In the genomic region with DNA sequence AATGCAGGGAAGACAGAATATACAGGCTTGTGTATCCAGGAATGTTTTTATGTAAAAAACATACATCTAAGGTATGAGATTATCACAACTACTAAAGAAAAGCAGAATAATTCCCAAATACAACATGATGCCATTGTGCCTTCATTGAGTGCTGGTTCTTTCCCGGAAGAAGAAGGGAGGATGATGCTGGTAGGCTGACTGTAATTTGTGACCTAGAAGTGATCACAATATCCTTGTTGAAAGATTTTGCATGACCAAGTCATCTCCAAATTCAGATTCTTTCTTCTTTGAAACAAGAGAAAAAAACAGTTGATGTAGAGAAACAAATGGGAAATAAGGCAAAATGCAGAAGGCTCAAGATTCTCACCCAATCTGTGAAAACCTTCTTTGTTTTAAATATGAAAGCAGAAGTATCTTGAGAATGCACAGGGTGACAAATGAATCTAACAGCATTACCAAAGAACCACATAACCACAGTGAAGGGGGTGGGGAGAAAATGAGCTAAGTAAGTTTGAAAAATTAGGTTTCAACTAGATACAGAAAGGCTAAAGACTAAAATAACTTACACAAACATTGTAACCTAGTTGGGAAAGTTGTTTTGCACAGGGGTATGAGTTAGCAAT, we compare ENCODE assay signal across 8 cellular contexts. TPM values are rescaled to one million over a fixed set of nuclear protein-coding genes. Genes with fewer than 3 reads are reported as not detected.
DNase-seq lines count a peak whose midpoint lies in the region; ATAC-seq, FAIRE-seq and TF ChIP-seq lines count a peak whose summit lies in the region.

No MANE protein-coding gene starts in this region.

- H2BK20ac ChIP-seq in H1 (ENCODE audit: low read length): no peak overlapping the region

- H3K4me1 ChIP-seq in H1 (replicated peaks in 1 of 4; ENCODE audit: control insufficient read depth in 3 of 4, insufficient read depth in 4 of 4, low read length in 3 of 4): peaks cover 0 to 4% (median 3%) of the 10 kb centered on the region in 4 experiments; a peak in 4 of 7 replicates

- H4K91ac ChIP-seq in H1 (replicated peaks; ENCODE audit: insufficient read length, low read length): no peak overlapping the region

- H3K56ac ChIP-seq in H1 (replicated peaks; ENCODE audit: insufficient read length, low read depth, low read length): no peak overlapping the region

- CTCF ChIA-PET in H1 (lab: Charles Lee; ENCODE audit: partially characterized antibody): no interaction called here

- H3K4ac ChIP-seq in H1 (replicated peaks; ENCODE audit: insufficient read length, low read depth, low read length): no peak overlapping the region

- 87% methylated on average over 1 of the region's 1 CpG; no CpG with 5 or more reads in 1 of the 2 experiments for WGBS in H1 (ENCODE audit: extremely low coverage in 1 of 2, insufficient coverage in 1 of 2, insufficient read length in 1 of 2, insufficient replicate concordance in 2 of 2, low coverage in 1 of 2, low lambda C conversion rate in 2 of 2, missing lambda C conversion rate in 1 of 2), 2 experiments

- H2BK5ac ChIP-seq in H1 (ENCODE audit: low read depth, low read length): 0 out of 2 replicates have a peak overlapping the region, but pooled peaks have one; percentile 72

- no peaks in the 10 kb centered on the region for H3K27me3 ChIP-seq in H1 (replicated peaks in 1 of 4; ENCODE audit: control insufficient read depth in 3 of 4, extremely low read depth in 1 of 4, insufficient read depth in 3 of 4, low read length in 3 of 4)

- H3K27ac ChIP-seq in H1 (ENCODE audit: low read depth, low read length) (no peak overlapping the region; the same call in 1 of the 2 replicates), substantia nigra (ENCODE audit: low read depth, low read length, poor library complexity, severe bottlenecking) (no peak overlapping the region)

- H3K4me3 ChIP-seq in Jurkat, Clone E6-1 (ENCODE audit: low read length): no peak overlapping the region
- peak overlapping the region in 1 of 4 experiments; percentile 26; a peak in 2 of 8 replicates for H3K4me3 ChIP-seq in H1 (ENCODE audit: extremely low read depth in 1 of 4, insufficient read depth in 2 of 4, low read depth in 3 of 4, low read length in 4 of 4)

- no peak overlapping the region for H4K8ac ChIP-seq in H1 (ENCODE audit: extremely low read depth, insufficient read depth, low read length)

- H4K20me1 ChIP-seq in H1 (replicated peaks in 1 of 2; ENCODE audit: control insufficient read depth in 1 of 2, insufficient read depth in 2 of 2, low read length in 2 of 2): peaks cover 0 to 1% of the 10 kb centered on the region in 2 experiments

- no peak overlapping the region for H3K9ac ChIP-seq in H1 (replicated peaks in 1 of 4; ENCODE audit: extremely low read depth in 1 of 4, low read depth in 3 of 4, low read length in 3 of 4)

- no peak for TF ChIP-seq RAD21 in H1 (IDR thresholded peaks at IDR 0.05 in 1 of 2, conservative IDR thresholded peaks at IDR 0.05 in 1 of 2; ENCODE audit: low read depth in 2 of 2, low read length in 2 of 2)

- no peak overlapping the region for H2AFZ ChIP-seq in H1 (ENCODE audit: low read length)

- H2BK15ac ChIP-seq in H1 (ENCODE audit: low read length): no peak overlapping the region

- H3K79me1 ChIP-seq in H1 (ENCODE audit: low read depth, low read length): no peaks in the 10 kb centered on the region

- H3K4me2 ChIP-seq in H1 (ENCODE audit: insufficient read depth in 1 of 2, low read depth in 2 of 2, low read length in 2 of 2): peak overlapping the region in 1 of 2 experiments; percentile 45; a peak in 3 of 4 replicates

- no peak overlapping the region for H2AK5ac ChIP-seq in H1 (ENCODE audit: low read depth, low read length)

- ATAC-seq in GM18502 (IDR thresholded peaks at IDR 0.05; ENCODE audit: poor library complexity, unreplicated experiment) (peak; percentile 82), GM21723 (IDR thresholded peaks at IDR 0.05; ENCODE audit: unreplicated experiment) (peak; percentile 85)

- H3K18ac ChIP-seq in H1 (ENCODE audit: extremely low read depth, low read length): no peak overlapping the region

- H3K36me3 ChIP-seq in H1 (ENCODE audit: control insufficient read depth in 2 of 4, insufficient read depth in 4 of 4, low read length in 3 of 4): peaks cover 0 to 40% (median 7%) of the 10 kb centered on the region in 4 experiments; a peak in 3 of 8 replicates

- no peak for TF ChIP-seq EP300 in H1 (IDR thresholded peaks at IDR 0.05; ENCODE audit: borderline replicate concordance in 1 of 2, low read depth in 2 of 2, low read length in 2 of 2)

- no peaks in the 10 kb centered on the region for H3K9me3 ChIP-seq in H1 (ENCODE audit: insufficient read depth in 2 of 2, low read depth in 1 of 2, low read length in 1 of 2)

- peak overlapping the region; percentile 89 for H2BK12ac ChIP-seq in H1 (ENCODE audit: low read depth, low read length)

- POLR2A ChIA-PET in H1 (lab: Charles Lee; ENCODE audit: partially characterized antibody): interaction anchor here (0.8 to 1.4 kb wide), 3 partner anchors 20 to 689 kb away, joined by 3 to 4 read pairs (median 3); a partner anchor contains a TSS

- H2BK120ac ChIP-seq in H1 (replicated peaks; ENCODE audit: low read depth, low read length): peak overlapping the region; percentile 14

- no peak overlapping the region for H3K23ac ChIP-seq in H1 (ENCODE audit: insufficient read length)

- H3K23me2 ChIP-seq in H1 (ENCODE audit: low read depth, low read length): no peaks in the 10 kb centered on the region

- no peaks in the 10 kb centered on the region for H3K79me2 ChIP-seq in H1 (ENCODE audit: control insufficient read depth in 1 of 2, insufficient read depth in 2 of 2, low read length in 2 of 2)

- FAIRE-seq in H1 (lab: Jason Lieb, UNC): peak; percentile 36

- no peak overlapping the region for H4K5ac ChIP-seq in H1 (ENCODE audit: insufficient read length, low read depth, low read length)

- DNase-seq in Jurkat, Clone E6-1 (ENCODE audit: low read depth, low spot score): peak; percentile 77
- DNase-seq in H1 (ENCODE audit: low read depth in 1 of 2, low spot score in 2 of 2): no peak
- no peak for DNase-seq in cerebellum (ENCODE audit: low spot score)
- no peak for DNase-seq in EL
- no peak for DNase-seq in stimulated activated CD4-positive, alpha-beta T cell treated with anti-CD3 and anti-CD28 coated beads, Interleukin-1b, Interleukin-23, amount 100 ng/mL, for 48 hours
- DNase-seq in substantia nigra (lab: John Stamatoyannopoulos, UW): no peak

- no peak for TF ChIP-seq CTCF in H1 (IDR thresholded peaks at IDR 0.05; ENCODE audit: control extremely low read depth in 1 of 3, insufficient read depth in 1 of 3, low read depth in 1 of 3, low read length in 3 of 3)

- H3K14ac ChIP-seq in H1 (ENCODE audit: insufficient read length): no peak overlapping the region

- no peak for TF ChIP-seq POLR2A in H1 (IDR thresholded peaks at IDR 0.05; ENCODE audit: control extremely low read depth in 1 of 2, low read depth in 2 of 2, low read length in 2 of 2)

TF ChIP-seq in H1, 55 proteins besides CTCF, POLR2A, EP300 and RAD21:
- no peak for TF ChIP-seq HDAC2 (IDR thresholded peaks at IDR 0.05; ENCODE audit: borderline replicate concordance in 1 of 2, low read depth in 2 of 2, low read length in 2 of 2)

RNA-seq across cellular contexts. Expression of a gene that starts 20.4 kb away (rescaled TPM):
- polyA plus RNA-seq in Jurkat, Clone E6-1 (2012; ENCODE audit: insufficient read depth, insufficient read length): 34.2 TPM
- 40.1 and 43.4 TPM in 2 replicates for total RNA-seq in H1 (2021; fragmentation: NEBNext Ultra II Directional; extraction: Animal tissue kit (Norgen Biotek cat#: 25700))
- polyA plus RNA-seq in H1 (2011; rRNA removed): 5.2 and 7.2 TPM in 2 replicates
- 10.4 TPM for polyA plus RNA-seq in H1 (2011; cell fraction: cytosol; rRNA removed)
- polyA plus RNA-seq in H1 (2011; cell fraction: nucleus; rRNA removed): 6.8 TPM
- 14.5 to 27.3 TPM (median 17.4 TPM) in 4 replicates for polyA plus RNA-seq in H1 (2012, experiment 1 of 2)
- 1.4 TPM for polyA plus RNA-seq in H1 (2012, experiment 2 of 2)
- polyA plus RNA-seq in H1 (2013, experiment 1 of 2): 16.4 TPM
- 15.2 TPM for polyA plus RNA-seq in H1 (2013, experiment 2 of 2)
- 13.4 and 16.6 TPM in 2 replicates for polyA minus RNA-seq in H1 (2011; rRNA and poly(A)+ RNA removed)
- polyA minus RNA-seq in H1 (2011; cell fraction: cytosol; rRNA and poly(A)+ RNA removed): 12.9 TPM
- polyA minus RNA-seq in H1 (2011; cell fraction: nucleus; rRNA and poly(A)+ RNA removed): 22.4 TPM
- 28.7 TPM for total RNA-seq in cerebellum

RNA-seq across cellular contexts. Expression of a gene that starts 20.5 kb away (rescaled TPM):
- polyA plus RNA-seq in Jurkat, Clone E6-1 (2012; ENCODE audit: insufficient read depth, insufficient read length): 24.8 TPM
- 10.2 and 12.2 TPM in 2 replicates for total RNA-seq in H1 (2021; fragmentation: NEBNext Ultra II Directional; extraction: Animal tissue kit (Norgen Biotek cat#: 25700))
- 4.6 and 7.4 TPM in 2 replicates for polyA plus RNA-seq in H1 (2011; rRNA removed)
- polyA plus RNA-seq in H1 (2011; cell fraction: cytosol; rRNA removed): 8.4 TPM
- polyA plus RNA-seq in H1 (2011; cell fraction: nucleus; rRNA removed): 6.1 TPM
- polyA plus RNA-seq in H1 (2012, experiment 1 of 2): 5.8 to 12.3 TPM (median 7.4 TPM) in 4 replicates
- polyA plus RNA-seq in H1 (2012, experiment 2 of 2): 3.4 TPM
- 23.4 TPM for polyA plus RNA-seq in H1 (2013, experiment 1 of 2)
- 22.4 TPM for polyA plus RNA-seq in H1 (2013, experiment 2 of 2)
- polyA minus RNA-seq in H1 (2011; rRNA and poly(A)+ RNA removed): 9.8 and 12.1 TPM in 2 replicates
- polyA minus RNA-seq in H1 (2011; cell fraction: cytosol; rRNA and poly(A)+ RNA removed): 5.7 TPM
- 16.3 TPM for polyA minus RNA-seq in H1 (2011; cell fraction: nucleus; rRNA and poly(A)+ RNA removed)
- total RNA-seq in cerebellum: 14.8 TPM

RNA-seq across cellular contexts. Expression of a gene that starts 39.0 kb away (rescaled TPM):
- polyA plus RNA-seq in Jurkat, Clone E6-1 (2012; ENCODE audit: insufficient read depth, insufficient read length): not detected
- total RNA-seq in H1 (2021; fragmentation: NEBNext Ultra II Directional; extraction: Animal tissue kit (Norgen Biotek cat#: 25700)): not detected in 2 replicates
- not detected in 2 replicates for polyA plus RNA-seq in H1 (2011; rRNA removed)
- polyA plus RNA-seq in H1 (2011; cell fraction: cytosol; rRNA removed): not detected
- polyA plus RNA-seq in H1 (2011; cell fraction: nucleus; rRNA removed): not detected
- not detected in 4 replicates for polyA plus RNA-seq in H1 (2012, experiment 1 of 2)
- not detected for polyA plus RNA-seq in H1 (2012, experiment 2 of 2)
- not detected for polyA plus RNA-seq in H1 (2013, experiment 1 of 2)
- not detected for polyA plus RNA-seq in H1 (2013, experiment 2 of 2)
- polyA minus RNA-seq in H1 (2011; rRNA and poly(A)+ RNA removed): not detected in 2 replicates
- polyA minus RNA-seq in H1 (2011; cell fraction: cytosol; rRNA and poly(A)+ RNA removed): not detected
- polyA minus RNA-seq in H1 (2011; cell fraction: nucleus; rRNA and poly(A)+ RNA removed): not detected
- total RNA-seq in cerebellum: not detected
